Comparison of ENCODE assay signal across 21 cellular contexts in the genomic region with DNA sequence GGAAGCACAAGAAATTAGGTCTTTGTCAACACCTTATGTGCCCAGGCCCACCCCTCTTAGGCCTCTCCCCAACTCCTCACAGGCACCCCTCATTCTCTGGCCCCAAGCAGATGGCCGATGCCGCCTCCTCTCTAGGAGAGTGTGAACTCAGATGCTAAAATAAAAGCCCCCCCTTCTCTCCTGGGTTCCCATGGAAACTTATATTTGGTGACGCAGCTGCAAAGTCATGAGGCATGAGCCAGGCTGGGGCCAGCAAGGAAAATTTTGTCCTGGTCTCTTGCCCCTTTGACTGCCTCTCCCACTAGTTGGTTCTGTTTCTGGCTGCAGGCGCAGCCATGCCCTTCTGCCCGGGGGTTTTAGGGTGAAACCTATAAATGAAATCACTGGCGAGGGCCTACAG. TPM values are rescaled to one million over a fixed set of nuclear protein-coding genes. Genes with fewer than 3 reads are reported as not detected.
DNase-seq lines count a peak whose midpoint lies in the region; ATAC-seq and TF ChIP-seq lines count a peak whose summit lies in the region.
"Had no signal": no experiment of that assay in that cellular context is flagged by ENCODE, and none has a peak within 500 bp of the region (broad histone marks: within the 10 kb centered on the region; RNA-seq: fewer than 3 reads in every experiment).

No MANE protein-coding gene starts in this region.

- H3K4me1 ChIP-seq in GM23338 (ENCODE audit: insufficient read depth): peaks cover 43% of the 10 kb centered on the region
- peaks cover 3% of the 10 kb centered on the region for H3K4me1 ChIP-seq in fibroblast of lung (ENCODE audit: control insufficient read depth, extremely low read depth, insufficient read depth, low read length)
- H3K4me1 ChIP-seq in thoracic aorta (ENCODE audit: control insufficient read depth in 1 of 2, low read depth in 2 of 2): peaks cover 10 to 32% of the 10 kb centered on the region in 2 donors
- H3K4me1 ChIP-seq: foreskin keratinocyte had no signal

- H3K36me3 ChIP-seq in GM23338 (ENCODE audit: insufficient read depth) (peaks cover 6% of the 10 kb centered on the region; the same call in 1 of the 2 replicates), fibroblast of lung (ENCODE audit: control insufficient read depth, insufficient read depth, low read length) (peaks cover 34% of the 10 kb centered on the region), thoracic aorta (peaks cover 62% of the 10 kb centered on the region)

- H3K27me3 Mint-ChIP-seq in GM23338 (ENCODE audit: insufficient read depth, low read depth, poor library complexity): peaks cover 19% of the 10 kb centered on the region
- H3K27me3 Mint-ChIP-seq: activated CD4-positive, alpha-beta T cell treated with anti-CD3 and anti-CD28 coated beads, Interleukin-2, amount 10 ng/mL, durations not matched to agents 24 days and 14 days; activated naive CD8-positive, alpha-beta T cell; naive B cell had no signal

- no peak overlapping the region for H3K4me2 ChIP-seq in GM23338
- H3K4me2 ChIP-seq in fibroblast of lung (ENCODE audit: extremely low read depth, insufficient read depth, low read length): no peak overlapping the region

- peaks cover 2% of the 10 kb centered on the region; the same call in 1 of the 2 replicates for H4K20me1 ChIP-seq in GM23338 (replicated peaks; ENCODE audit: insufficient read depth)
- H4K20me1 ChIP-seq in fibroblast of lung (ENCODE audit: control insufficient read depth, extremely low read depth, insufficient read depth, low read length): no peaks in the 10 kb centered on the region

- ATAC-seq in GM23338: no peak
- ATAC-seq in thoracic aorta (ENCODE audit: insufficient number of reproducible peaks, low FRiP score, low read depth): no peak
- ATAC-seq in GM21447 (IDR thresholded peaks at IDR 0.05; ENCODE audit: unreplicated experiment): no peak
- ATAC-seq: CD8-positive, alpha-beta T cell; foreskin keratinocyte had no signal

- H3K4me3 Mint-ChIP-seq in GM23338: no peak overlapping the region; the same call in 2 of the 3 replicates
- H3K4me3 Mint-ChIP-seq: activated CD4-positive, alpha-beta T cell treated with anti-CD3 and anti-CD28 coated beads, Interleukin-2, amount 10 ng/mL, durations not matched to agents 24 days and 14 days; activated naive CD8-positive, alpha-beta T cell; CD8-positive, alpha-beta T cell; T-helper 1 cell treated with Interleukin-12 subunit alpha and Interleukin-12 subunit beta and Interleukin-4 antibody, amounts not matched to agents 30 μg/mL and 1 μg/mL, for 36 hours had no signal

- H3K4me3 ChIP-seq in GM23338 (no peak overlapping the region), fibroblast of lung (replicated peaks in 1 of 4; ENCODE audit: control extremely low read depth in 1 of 4, insufficient read depth in 1 of 4, low read depth in 3 of 4, low read length in 4 of 4) (no peak overlapping the region), thoracic aorta (no peak overlapping the region)
- H3K4me3 ChIP-seq: testis had no signal

- peaks cover 28% of the 10 kb centered on the region for H3F3A ChIP-seq in GM23338 (replicated peaks; ENCODE audit: low read depth)

- no peak for DNase-seq in GM23338 (ENCODE audit: low spot score)
- DNase-seq in fibroblast of lung (ENCODE audit: low read depth in 2 of 2): no peak
- no peak for DNase-seq in thoracic aorta (ENCODE audit: low spot score)
- DNase-seq in NCI-H146 (lab: John Stamatoyannopoulos, UW): no peak
- DNase-seq in activated CD8-positive, alpha-beta memory T cell treated with anti-CD3 and anti-CD28 coated beads, Interleukin-2, amount 50 U/mL, for 48 hours: no peak
- DNase-seq: activated CD4-positive, alpha-beta T cell treated with anti-CD3 and anti-CD28 coated beads, Interleukin-2, amount 10 ng/mL, durations not matched to agents 24 days and 14 days; CD8-positive, alpha-beta T cell; effector CD4-positive, alpha-beta T cell; erythroblast; foreskin keratinocyte; mesendoderm; naive B cell; NCI-H1694 treated with DMSO at 0.1 percent for 48 hours; NCI-H69; small intestine; stimulated activated CD4-positive, alpha-beta T cell treated with anti-CD3 and anti-CD28 coated beads, Interleukin-1b, Interleukin-23, amount 100 ng/mL, for 48 hours; testis had no signal

- H3K27me3 ChIP-seq in GM23338 (ENCODE audit: insufficient read depth) (no peaks in the 10 kb centered on the region), fibroblast of lung (ENCODE audit: control insufficient read depth, insufficient read depth, low read length) (no peaks in the 10 kb centered on the region), thoracic aorta (replicated peaks; ENCODE audit: insufficient read depth) (no peaks in the 10 kb centered on the region)
- H3K27me3 ChIP-seq: foreskin keratinocyte, testis had no signal

- no peak overlapping the region for H3K9ac ChIP-seq in fibroblast of lung (ENCODE audit: insufficient read depth, low read length)

- H3K27ac ChIP-seq in GM23338 (ENCODE audit: low read depth) (no peak overlapping the region), angular gyrus (ENCODE audit: low read depth, low read length) (peak overlapping the region; percentile 94), fibroblast of lung (ENCODE audit: insufficient read depth, low read length) (peak overlapping the region; percentile 27), thoracic aorta (peak overlapping the region; percentile 63 to 65)
- H3K27ac ChIP-seq: foreskin keratinocyte, testis had no signal

- H3K36me3 Mint-ChIP-seq in GM23338 (ENCODE audit: low read depth): peaks cover 53% of the 10 kb centered on the region

- TF ChIP-seq CTCF in GM23338 (conservative IDR thresholded peaks at IDR 0.05; ENCODE audit: low read depth in 2 of 2) (no peak), fibroblast of lung (conservative IDR thresholded peaks at IDR 0.05 in 1 of 2, IDR thresholded peaks at IDR 0.05 in 1 of 2; ENCODE audit: low read depth in 1 of 2, low read length in 2 of 2) (no peak), thoracic aorta (IDR thresholded peaks at IDR 0.05) (no peak)

- H3K9me3 ChIP-seq in fibroblast of lung (ENCODE audit: control insufficient read depth, insufficient read depth, low read depth, low read length): no peaks in the 10 kb centered on the region
- H3K9me3 ChIP-seq in thoracic aorta: no peaks in the 10 kb centered on the region
- H3K9me3 ChIP-seq: testis had no signal

- no peaks in the 10 kb centered on the region for H3K79me2 ChIP-seq in GM23338 (replicated peaks; ENCODE audit: insufficient read depth)
- H3K79me2 ChIP-seq in fibroblast of lung (ENCODE audit: control insufficient read depth, insufficient read depth, low read length): no peaks in the 10 kb centered on the region

- H2AFZ ChIP-seq in GM23338: no peak overlapping the region
- H2AFZ ChIP-seq in fibroblast of lung (ENCODE audit: low read length): no peak overlapping the region

- H3K4me1 Mint-ChIP-seq in GM23338: peaks cover 47% of the 10 kb centered on the region

- H3K9me3 Mint-ChIP-seq in GM23338: no peaks in the 10 kb centered on the region
- H3K9me3 Mint-ChIP-seq: activated CD4-positive, alpha-beta T cell treated with anti-CD3 and anti-CD28 coated beads, Interleukin-2, amount 10 ng/mL, durations not matched to agents 24 days and 14 days; CD8-positive, alpha-beta T cell; naive B cell; T-helper 1 cell treated with Interleukin-12 subunit alpha and Interleukin-12 subunit beta and Interleukin-4 antibody, amounts not matched to agents 30 μg/mL and 1 μg/mL, for 36 hours had no signal

- H3K27ac Mint-ChIP-seq in GM23338: peak overlapping the region; percentile 88; the same call in 1 of the 2 replicates
- H3K27ac Mint-ChIP-seq: activated CD4-positive, alpha-beta T cell treated with anti-CD3 and anti-CD28 coated beads, Interleukin-2, amount 10 ng/mL, durations not matched to agents 24 days and 14 days; activated naive CD8-positive, alpha-beta T cell; CD8-positive, alpha-beta T cell; T-helper 1 cell treated with Interleukin-12 subunit alpha and Interleukin-12 subunit beta and Interleukin-4 antibody, amounts not matched to agents 30 μg/mL and 1 μg/mL, for 36 hours had no signal

- H3K9me2 ChIP-seq in GM23338 (ENCODE audit: insufficient read depth): no peaks in the 10 kb centered on the region

TF ChIP-seq in GM23338, 12 proteins besides CTCF, POLR2A, EP300 and RAD21 (continues in another document):
- TF ChIP-seq JUNB (IDR thresholded peaks at IDR 0.05; ENCODE audit: unreplicated experiment) (no peak), EZH2phosphoT487 (IDR thresholded peaks at IDR 0.05; ENCODE audit: unreplicated experiment) (no peak), STAT1 (IDR thresholded peaks at IDR 0.05; ENCODE audit: unreplicated experiment) (no peak), EZH2 (IDR thresholded peaks at IDR 0.05; ENCODE audit: low read depth, unreplicated experiment) (no peak), CREB1 (CRISPR knock-in tag; IDR thresholded peaks at IDR 0.05; ENCODE audit: low read depth) (no peak), ZNF114 (CRISPR knock-in tag; IDR thresholded peaks at IDR 0.05) (no peak), POLR2AphosphoS5 (IDR thresholded peaks at IDR 0.05; ENCODE audit: low read depth) (no peak)
- TF ChIP-seq, protein P1, sequence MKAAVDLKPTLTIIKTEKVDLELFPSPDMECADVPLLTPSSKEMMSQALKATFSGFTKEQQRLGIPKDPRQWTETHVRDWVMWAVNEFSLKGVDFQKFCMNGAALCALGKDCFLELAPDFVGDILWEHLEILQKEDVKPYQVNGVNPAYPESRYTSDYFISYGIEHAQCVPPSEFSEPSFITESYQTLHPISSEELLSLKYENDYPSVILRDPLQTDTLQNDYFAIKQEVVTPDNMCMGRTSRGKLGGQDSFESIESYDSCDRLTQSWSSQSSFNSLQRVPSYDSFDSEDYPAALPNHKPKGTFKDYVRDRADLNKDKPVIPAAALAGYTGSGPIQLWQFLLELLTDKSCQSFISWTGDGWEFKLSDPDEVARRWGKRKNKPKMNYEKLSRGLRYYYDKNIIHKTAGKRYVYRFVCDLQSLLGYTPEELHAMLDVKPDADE (IDR thresholded peaks at IDR 0.05): no peak

RNA-seq across cellular contexts. Expression of a gene that starts 11.8 kb away (rescaled TPM):
- 60.1 and 66.9 TPM in 2 replicates for total RNA-seq in GM23338 (2014; rRNA removed; shearing (Covaris generic))
- 4.7 and 5.5 TPM in 2 replicates for polyA plus RNA-seq in GM23338 (2016; fragmentation: Nextera tagmentation; extraction: Ambion mirVana)
- total RNA-seq in fibroblast of lung: 4.1 and 5.6 TPM in 2 replicates
- polyA plus RNA-seq in fibroblast of lung: 1.8 and 3.9 TPM in 2 replicates
- polyA plus RNA-seq in fibroblast of lung (2012): 2.1 and 4.9 TPM in 2 replicates
- polyA minus RNA-seq in fibroblast of lung (ENCODE audit: low replicate concordance): 2.2 and 10.4 TPM in 2 replicates
- total RNA-seq in thoracic aorta: 1 to 10 TPM; 1.4 to 3.8 TPM
- total RNA-seq: CD8-positive, alpha-beta T cell had no signal

RNA-seq across cellular contexts. Expression of a gene that starts 33.6 kb away (rescaled TPM):
- 24.6 and 26.8 TPM in 2 replicates for total RNA-seq in GM23338 (2014; rRNA removed; shearing (Covaris generic))
- polyA plus RNA-seq in GM23338 (2016; fragmentation: Nextera tagmentation; extraction: Ambion mirVana): 10.1 and 12.1 TPM in 2 replicates
- total RNA-seq in fibroblast of lung: 7.2 and 9.2 TPM in 2 replicates
- 19.1 and 19.7 TPM in 2 replicates for polyA plus RNA-seq in fibroblast of lung
- 9.7 and 12.2 TPM in 2 replicates for polyA plus RNA-seq in fibroblast of lung (2012)
- 14.0 and 16.3 TPM in 2 replicates for polyA minus RNA-seq in fibroblast of lung (ENCODE audit: low replicate concordance)
- total RNA-seq in thoracic aorta: 10 to 100 TPM; 15.5 to 20.6 TPM
